In the genomic region with DNA sequence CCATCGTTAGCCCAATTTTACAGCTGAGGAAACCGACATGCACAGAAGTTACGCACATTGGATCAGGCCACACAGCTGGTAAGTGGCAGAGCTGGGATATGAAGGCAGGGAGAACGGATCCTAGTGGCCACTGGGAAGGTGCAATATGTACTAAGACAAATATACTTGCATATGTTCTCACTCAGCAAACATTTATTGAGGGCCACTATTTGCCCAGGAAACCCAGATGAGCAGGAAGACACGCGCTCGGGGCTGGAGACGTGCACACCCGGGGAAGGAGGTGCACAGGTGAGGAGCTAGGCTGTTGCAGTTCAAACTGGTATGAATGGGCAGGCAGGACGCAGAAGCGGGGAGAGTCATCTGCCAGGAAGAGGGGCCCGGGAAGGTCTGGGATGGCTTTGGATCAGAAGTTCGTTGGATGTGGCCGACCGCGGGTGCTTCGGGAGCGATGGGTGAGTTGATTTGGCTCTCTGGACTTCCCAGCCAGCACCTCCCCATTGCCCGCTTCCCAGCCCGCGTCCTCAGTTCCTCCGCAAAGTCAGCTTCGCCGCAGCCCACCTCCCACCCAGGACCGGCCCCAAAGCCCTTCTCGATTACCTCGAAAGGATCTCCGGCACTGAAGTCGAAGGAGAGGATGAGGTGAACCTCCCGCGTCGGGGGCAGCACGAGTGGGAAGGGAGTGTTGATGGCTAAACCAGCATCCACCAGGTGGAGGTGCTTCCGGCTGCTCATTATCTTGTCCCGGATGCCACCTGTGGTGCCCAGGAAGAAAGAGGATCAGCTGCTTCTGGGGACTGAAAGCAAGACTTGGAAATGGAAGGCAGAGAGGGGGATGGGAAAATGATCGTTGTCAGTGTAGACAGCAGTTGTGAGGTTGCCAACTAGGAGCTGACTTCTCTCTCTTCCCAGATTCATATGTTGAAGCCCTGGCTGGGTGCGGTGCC, we compare ENCODE assay signal across 1 cellular context.
TF ChIP-seq lines count a peak whose summit lies in the region.

No MANE protein-coding gene starts in this region.

TF ChIP-seq in A549, 52 proteins besides CTCF, POLR2A, EP300 and RAD21:
- TF ChIP-seq PHF8 (IDR thresholded peaks at IDR 0.05; ENCODE audit: borderline replicate concordance, low read depth): no peak
- TF ChIP-seq HDAC2 (IDR thresholded peaks at IDR 0.05): no peak
- no peak for TF ChIP-seq NR3C1 (IDR thresholded peaks at IDR 0.05)
- no peak for TF ChIP-seq RNF2 (IDR thresholded peaks at IDR 0.05; ENCODE audit: borderline replicate concordance, low read depth)
- no peak for TF ChIP-seq HEYL (CRISPR knock-in tag; IDR thresholded peaks at IDR 0.05)
- no peak for TF ChIP-seq CHD2 (IDR thresholded peaks at IDR 0.05; ENCODE audit: low read length, partially characterized antibody)
- TF ChIP-seq RCOR1 (IDR thresholded peaks at IDR 0.05; ENCODE audit: low read depth, low read length): no peak
- no peak for TF ChIP-seq TP53 (CRISPR knock-in tag; IDR thresholded peaks at IDR 0.05)
- TF ChIP-seq CHD4 (IDR thresholded peaks at IDR 0.05; ENCODE audit: borderline replicate concordance): no peak
- no peak for TF ChIP-seq ESRRA (IDR thresholded peaks at IDR 0.05; ENCODE audit: borderline replicate concordance, low read length)
- no peak for TF ChIP-seq EHMT2 (IDR thresholded peaks at IDR 0.05; ENCODE audit: low read depth)
- TF ChIP-seq MAX (IDR thresholded peaks at IDR 0.05): no peak
- no peak for TF ChIP-seq SMC3 (IDR thresholded peaks at IDR 0.05)
- no peak for TF ChIP-seq FOSB (CRISPR knock-in tag; IDR thresholded peaks at IDR 0.05)
- no peak for TF ChIP-seq HOXB13 (CRISPR knock-in tag; IDR thresholded peaks at IDR 0.05; ENCODE audit: low read depth)
- TF ChIP-seq, protein P1, sequence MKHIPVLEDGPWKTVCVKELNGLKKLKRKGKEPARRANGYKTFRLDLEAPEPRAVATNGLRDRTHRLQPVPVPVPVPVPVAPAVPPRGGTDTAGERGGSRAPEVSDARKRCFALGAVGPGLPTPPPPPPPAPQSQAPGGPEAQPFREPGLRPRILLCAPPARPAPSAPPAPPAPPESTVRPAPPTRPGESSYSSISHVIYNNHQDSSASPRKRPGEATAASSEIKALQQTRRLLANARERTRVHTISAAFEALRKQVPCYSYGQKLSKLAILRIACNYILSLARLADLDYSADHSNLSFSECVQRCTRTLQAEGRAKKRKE (CRISPR knock-in tag; IDR thresholded peaks at IDR 0.05; ENCODE audit: low read depth): no peak
